Comparison of ENCODE assay signal across 20 cellular contexts in the genomic region with DNA sequence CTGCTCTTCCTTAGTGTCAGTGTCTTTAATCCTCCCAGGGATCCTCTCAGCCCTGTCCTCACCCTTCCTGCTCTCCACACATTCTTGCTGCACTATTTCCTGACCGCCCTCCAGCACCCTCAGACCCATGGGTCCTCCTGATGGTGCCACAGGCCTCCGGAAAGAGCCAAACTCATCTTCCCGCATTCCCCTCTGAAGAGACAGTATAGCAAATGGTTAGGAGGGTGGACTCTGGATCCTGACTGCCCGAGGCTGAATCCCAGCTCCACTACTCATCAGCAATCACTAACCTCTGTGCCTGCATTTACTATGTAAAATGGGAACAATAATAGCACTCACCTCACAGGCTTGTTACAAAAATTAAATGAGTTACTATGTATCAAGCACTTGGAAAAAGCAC. TPM values are rescaled to one million over a fixed set of nuclear protein-coding genes. Genes with fewer than 3 reads are reported as not detected.
DNase-seq lines count a peak whose midpoint lies in the region; ATAC-seq, FAIRE-seq and TF ChIP-seq lines count a peak whose summit lies in the region.
"Had no signal": no experiment of that assay in that cellular context is flagged by ENCODE, and none has a peak within 500 bp of the region (broad histone marks: within the 10 kb centered on the region; RNA-seq: fewer than 3 reads in every experiment).

No MANE protein-coding gene starts in this region.

- H3K27me3 ChIP-seq in right atrium auricular region = no peaks in the 10 kb centered on the region
- no peaks in the 10 kb centered on the region for H3K27me3 ChIP-seq in Karpas-422 (ENCODE audit: low read length)

- no peaks in the 10 kb centered on the region for H3K27me3 Mint-ChIP-seq in T-helper 1 cell treated with Interleukin-12 subunit alpha and Interleukin-12 subunit beta and Interleukin-4 antibody, amounts not matched to agents 30 μg/mL and 1 μg/mL, for 36 hours (ENCODE audit: low read depth)
- no peaks in the 10 kb centered on the region for H3K27me3 Mint-ChIP-seq in central memory CD8-positive, alpha-beta T cell

- ATAC-seq in left ventricle myocardium superior = no peak
- ATAC-seq in central memory CD8-positive, alpha-beta T cell (replicated peaks; ENCODE audit: extremely low read depth, poor library complexity, severe bottlenecking) = no peak
- ATAC-seq: PC-3, SK-N-SH treated with all-trans-retinoic acid at 6 μM for 48 hours had no signal

- H3K9me2 ChIP-seq in Karpas-422 (replicated peaks; ENCODE audit: insufficient read depth, low read length) = no peaks in the 10 kb centered on the region

- peaks cover 25% of the 10 kb centered on the region for H3K79me2 ChIP-seq in Karpas-422 (ENCODE audit: low read length)

- H3K27ac ChIP-seq in right atrium auricular region (peak overlapping the region; percentile 1 to 65), Karpas-422 (ENCODE audit: low read length) (no peak overlapping the region)
- H3K27ac ChIP-seq: C4-2B had no signal

- H3K36me3 Mint-ChIP-seq in T-helper 1 cell treated with Interleukin-12 subunit alpha and Interleukin-12 subunit beta and Interleukin-4 antibody, amounts not matched to agents 30 μg/mL and 1 μg/mL, for 36 hours (ENCODE audit: low read depth) = peaks cover 21% of the 10 kb centered on the region
- H3K36me3 Mint-ChIP-seq in central memory CD8-positive, alpha-beta T cell (ENCODE audit: insufficient read depth) = peaks cover 21% of the 10 kb centered on the region

- H3K9me3 Mint-ChIP-seq in T-helper 1 cell treated with Interleukin-12 subunit alpha and Interleukin-12 subunit beta and Interleukin-4 antibody, amounts not matched to agents 30 μg/mL and 1 μg/mL, for 36 hours = no peaks in the 10 kb centered on the region
- no peaks in the 10 kb centered on the region for H3K9me3 Mint-ChIP-seq in central memory CD8-positive, alpha-beta T cell

- no peak overlapping the region for H3K4me3 Mint-ChIP-seq in T-helper 1 cell treated with Interleukin-12 subunit alpha and Interleukin-12 subunit beta and Interleukin-4 antibody, amounts not matched to agents 30 μg/mL and 1 μg/mL, for 36 hours
- H3K4me3 Mint-ChIP-seq in central memory CD8-positive, alpha-beta T cell = peak overlapping the region; percentile 5

- H3K4me1 ChIP-seq in right atrium auricular region (peaks cover 0 to 5% of the 10 kb centered on the region in 2 donors), Karpas-422 (ENCODE audit: low read length) (peaks cover 5% of the 10 kb centered on the region)

- no peak overlapping the region for H3K4me3 ChIP-seq in right atrium auricular region
- no peak overlapping the region for H3K4me3 ChIP-seq in Karpas-422 (ENCODE audit: low read length)

- no peak for TF ChIP-seq CTCF in right atrium auricular region (IDR thresholded peaks at IDR 0.05)

- H3K36me3 ChIP-seq in right atrium auricular region = peaks cover 6% of the 10 kb centered on the region
- H3K36me3 ChIP-seq in Karpas-422 (ENCODE audit: insufficient read depth, low read length) = peaks cover 7% of the 10 kb centered on the region; the same call in 1 of the 2 replicates

- peak overlapping the region; percentile 63 for H3K27ac Mint-ChIP-seq in T-helper 1 cell treated with Interleukin-12 subunit alpha and Interleukin-12 subunit beta and Interleukin-4 antibody, amounts not matched to agents 30 μg/mL and 1 μg/mL, for 36 hours
- H3K27ac Mint-ChIP-seq in central memory CD8-positive, alpha-beta T cell (ENCODE audit: low read depth) = peak overlapping the region; percentile 56

- H4K20me1 ChIP-seq in Karpas-422 (ENCODE audit: insufficient read depth, low read depth, low read length) = no peaks in the 10 kb centered on the region

- H3K9ac ChIP-seq in Karpas-422 (ENCODE audit: low read length) = no peak overlapping the region

- peaks cover 17% of the 10 kb centered on the region for H3K4me1 Mint-ChIP-seq in T-helper 1 cell treated with Interleukin-12 subunit alpha and Interleukin-12 subunit beta and Interleukin-4 antibody, amounts not matched to agents 30 μg/mL and 1 μg/mL, for 36 hours (ENCODE audit: low read depth)
- peaks cover 19% of the 10 kb centered on the region for H3K4me1 Mint-ChIP-seq in central memory CD8-positive, alpha-beta T cell

- DNase-seq in T-helper 1 cell (no peak), right atrium auricular region (ENCODE audit: low spot score) (no peak), left ventricle myocardium superior (no peak), Karpas-422 (no peak), medulla oblongata (ENCODE audit: extremely low spot score) (no peak), RCC 7860 (ENCODE audit: low spot score) (no peak)
- DNase-seq in central memory CD8-positive, alpha-beta T cell (ENCODE audit: low spot score in 2 of 2) = no peak
- DNase-seq: H7, NCI-H1092, NCI-H446 treated with DMSO at 0.1 percent for 48 hours, NCI-H748 treated with DMSO at 0.1 percent for 48 hours, PC-3, Right ventricle myocardium superior had no signal

- H3K9me3 ChIP-seq in right atrium auricular region (no peaks in the 10 kb centered on the region), Karpas-422 (ENCODE audit: low read length) (no peaks in the 10 kb centered on the region)

- intact Hi-C loops in left ventricle myocardium superior (cut with micrococcal nuclease) = no loop called here

- H3K4me2 ChIP-seq in Karpas-422 (ENCODE audit: low read depth, low read length, poor library complexity, severe bottlenecking) = no peak overlapping the region

- no peak overlapping the region for H2AFZ ChIP-seq in Karpas-422 (ENCODE audit: low read length)

- FAIRE-seq in RCC 7860 (lab: Jason Lieb, UNC) = no peak
- FAIRE-seq: GM18507 had no signal

RNA-seq across cellular contexts. Expression of a gene that starts 6.2 kb away (rescaled TPM):
- total RNA-seq in right atrium auricular region = 1 to 10 TPM; 3.8 to 8.0 TPM
- 2.4 TPM for total RNA-seq in left ventricle myocardium superior
- total RNA-seq in Karpas-422 (2014; rRNA removed; shearing (Covaris generic); ENCODE audit: low replicate concordance) = 9.5 and 12.2 TPM in 2 replicates

RNA-seq across cellular contexts. Expression of a gene that starts 19.1 kb away (rescaled TPM):
- total RNA-seq in right atrium auricular region (1 to 10 TPM; 3.0 to 4.5 TPM), left ventricle myocardium superior (2.6 TPM)
- total RNA-seq in Karpas-422 (2014; rRNA removed; shearing (Covaris generic); ENCODE audit: low replicate concordance) = 63.4 and 83.6 TPM in 2 replicates
- total RNA-seq: M059J had no signal

RNA-seq across cellular contexts. Expression of a gene that starts 58.8 kb away (rescaled TPM):
- total RNA-seq in right atrium auricular region (not detected), left ventricle myocardium superior (not detected)
- total RNA-seq in Karpas-422 (2014; rRNA removed; shearing (Covaris generic); ENCODE audit: low replicate concordance) = not detected in 2 replicates
- total RNA-seq: A172, H7, HT-29, M059J, PC-3, Right ventricle myocardium superior had no signal

Comparison
In these comparisons a context has a peak if more than half of its experiments do, and no peak if none do; other contexts are left out.
1. RNA of a gene that starts 19.1 kb away (total RNA-seq): 63.4 to 83.6 TPM in Karpas-422; 3.0 to 4.5 TPM in right atrium auricular region and 2.6 TPM in left ventricle myocardium superior (single experiment); every median in the first group is over 10 times any median in the second.